Comparison of ENCODE assay signal across 26 cellular contexts in the genomic region with DNA sequence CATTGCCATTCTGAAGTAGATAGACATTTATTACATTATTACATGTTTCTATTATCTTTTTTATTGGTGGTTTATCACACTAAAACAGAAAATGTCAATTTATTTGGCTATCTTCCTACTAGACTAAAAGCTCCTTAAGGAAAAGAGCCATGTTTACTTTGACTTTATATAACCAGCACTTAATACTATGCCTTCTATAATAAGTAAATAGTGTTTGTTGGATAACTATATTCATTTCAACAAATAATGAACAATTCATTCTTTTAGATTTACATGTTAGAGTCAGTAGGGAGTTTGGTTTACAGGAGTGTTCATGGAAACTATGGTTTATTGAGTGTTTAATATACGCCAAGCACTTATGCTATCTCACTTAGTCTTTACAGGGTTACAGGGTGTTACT.
"Had no signal": no experiment of that assay in that cellular context is flagged by ENCODE, and none has a peak within 500 bp of the region (broad histone marks: within the 10 kb centered on the region; RNA-seq: fewer than 3 reads in every experiment).

No MANE protein-coding gene starts in this region.

- H3K27me3 ChIP-seq: hepatocyte, ovary, spleen, suprapubic skin, tibial artery, uterus had no signal

- H3K4me1 ChIP-seq: prostate gland, uterus had no signal

- H3K27me3 Mint-ChIP-seq: naive B cell; stimulated activated naive CD8-positive, alpha-beta T cell treated with anti-CD3 and anti-CD28 coated beads, Interleukin-15, Interleukin-2, amounts not matched to agents 100 ng/mL and 50 ng/mL, for 24 hours; type B pancreatic cell had no signal

- H3K4me3 ChIP-seq: hepatocyte, left ventricle myocardium inferior, lung, ovary, prostate gland, skin epidermis, spleen, suprapubic skin, thoracic aorta, tibial artery, uterus had no signal

- ATAC-seq: natural killer cell; right cardiac atrium; sciatic nerve; stimulated activated effector memory CD8-positive, alpha-beta T cell treated with anti-CD3 and anti-CD28 coated beads, Interleukin-12 subunit alpha, Interleukin-12 subunit beta, amount 100 ng/mL, for 72 hours had no signal

- H3K9me3 Mint-ChIP-seq: mesothelial cell of epicardium; naive B cell; natural killer cell; nephron progenitor cell; stimulated activated effector memory CD8-positive, alpha-beta T cell treated with anti-CD3 and anti-CD28 coated beads, Interleukin-12 subunit alpha, Interleukin-12 subunit beta, amount 100 ng/mL, for 72 hours; stimulated activated naive CD8-positive, alpha-beta T cell treated with anti-CD3 and anti-CD28 coated beads, Interleukin-15, Interleukin-2, amounts not matched to agents 100 ng/mL and 50 ng/mL, for 24 hours; type B pancreatic cell had no signal

- H3K4me2 ChIP-seq: hepatocyte had no signal

- H3K4me3 Mint-ChIP-seq: mesothelial cell of epicardium; naive B cell; natural killer cell; nephron progenitor cell; stimulated activated effector memory CD8-positive, alpha-beta T cell treated with anti-CD3 and anti-CD28 coated beads, Interleukin-12 subunit alpha, Interleukin-12 subunit beta, amount 100 ng/mL, for 72 hours; stimulated activated naive CD8-positive, alpha-beta T cell treated with anti-CD3 and anti-CD28 coated beads, Interleukin-15, Interleukin-2, amounts not matched to agents 100 ng/mL and 50 ng/mL, for 24 hours; type B pancreatic cell had no signal

- H2AFZ ChIP-seq: hepatocyte had no signal

- H3K36me3 ChIP-seq: ovary, prostate gland, suprapubic skin, thoracic aorta, uterus had no signal

- H3K36me3 Mint-ChIP-seq: natural killer cell had no signal

- DNase-seq: islet precursor cell; left ventricle myocardium inferior; mesendoderm; naive B cell; natural killer cell; nephron progenitor cell; ovary; posterior cingulate gyrus; retina; right cardiac atrium; spleen; stimulated activated CD4-positive, alpha-beta T cell treated with anti-CD3 and anti-CD28 coated beads, Interleukin-4, amount 100 ng/mL, for 24 hours; stimulated activated naive CD4-positive, alpha-beta T cell; tibial artery; uterus had no signal

- H3K9me3 ChIP-seq: left ventricle myocardium inferior, ovary, prostate gland, spleen, suprapubic skin, thoracic aorta, tibial artery, uterus had no signal

- H3K27ac Mint-ChIP-seq: mesothelial cell of epicardium; nephron progenitor cell; stimulated activated effector memory CD8-positive, alpha-beta T cell treated with anti-CD3 and anti-CD28 coated beads, Interleukin-12 subunit alpha, Interleukin-12 subunit beta, amount 100 ng/mL, for 72 hours; stimulated activated naive CD8-positive, alpha-beta T cell treated with anti-CD3 and anti-CD28 coated beads, Interleukin-15, Interleukin-2, amounts not matched to agents 100 ng/mL and 50 ng/mL, for 24 hours; type B pancreatic cell had no signal
